In genomic region chr2:64404002-64404731, GRCh38 we compare ENCODE assay signal across 8 cellular contexts. TPM values are rescaled to one million over a fixed set of nuclear protein-coding genes. Genes with fewer than 3 reads are reported as not detected.
DNase-seq lines count a peak whose midpoint lies in the region; ATAC-seq and TF ChIP-seq lines count a peak whose summit lies in the region.

No MANE protein-coding gene starts in this region.

- no peak for TF ChIP-seq CTCF in fibroblast of lung (conservative IDR thresholded peaks at IDR 0.05 in 1 of 2, IDR thresholded peaks at IDR 0.05 in 1 of 2; ENCODE audit: low read depth in 1 of 2, low read length in 2 of 2)
- TF ChIP-seq CTCF in CD8-positive, alpha-beta T cell (IDR thresholded peaks at IDR 0.05), result no peak

- POLR2A ChIA-PET in CD8-positive, alpha-beta T cell (lab: Charles Lee), result no interaction called here

- H3K27ac ChIP-seq in fibroblast of lung (ENCODE audit: insufficient read depth, low read length) (peak overlapping the region; percentile 33), muscle layer of duodenum (ENCODE audit: low read length) (peak overlapping the region; percentile 70)
- H3K27ac ChIP-seq in CD8-positive, alpha-beta T cell (ENCODE audit: low read depth, low read length), result no peak overlapping the region

- intact Hi-C loops in CD8-positive, alpha-beta T cell (cut with DNase I, micrococcal nuclease), result no loop called here

- DNase-seq in DMS153 (lab: John Stamatoyannopoulos, UW) (peak; percentile 83), NCI-H748 (lab: John Stamatoyannopoulos, UW; ENCODE audit: unreplicated experiment) (peak; percentile 84), fibroblast of lung (ENCODE audit: low read depth in 2 of 2) (peak; percentile 78 to 98), NAMALWA (ENCODE audit: low spot score) (no peak), NCI-H1417 treated with DMSO at 0.1 percent for 48 hours (lab: John Stamatoyannopoulos, UW) (no peak)
- DNase-seq in activated CD8-positive, alpha-beta memory T cell treated with anti-CD3 and anti-CD28 coated beads, Interleukin-2, amount 10 ng/mL, durations not matched to agents 7 days and 5 days, result no peak
- no peak for DNase-seq in CD8-positive, alpha-beta T cell

- peak overlapping the region; percentile 73 for H2AFZ ChIP-seq in fibroblast of lung (ENCODE audit: low read length)

- H4K20me1 ChIP-seq in fibroblast of lung (ENCODE audit: control insufficient read depth, extremely low read depth, insufficient read depth, low read length), result no peaks in the 10 kb centered on the region

- no peaks in the 10 kb centered on the region for H3K9me3 Mint-ChIP-seq in activated CD8-positive, alpha-beta memory T cell treated with anti-CD3 and anti-CD28 coated beads, Interleukin-2, amount 10 ng/mL, durations not matched to agents 7 days and 5 days (ENCODE audit: low read depth)
- no peaks in the 10 kb centered on the region for H3K9me3 Mint-ChIP-seq in CD8-positive, alpha-beta T cell

- H3K4me1 Mint-ChIP-seq in activated CD8-positive, alpha-beta memory T cell treated with anti-CD3 and anti-CD28 coated beads, Interleukin-2, amount 10 ng/mL, durations not matched to agents 7 days and 5 days, result no peaks in the 10 kb centered on the region
- H3K4me1 Mint-ChIP-seq in CD8-positive, alpha-beta T cell (ENCODE audit: low read depth), result no peaks in the 10 kb centered on the region

- H3K36me3 Mint-ChIP-seq in activated CD8-positive, alpha-beta memory T cell treated with anti-CD3 and anti-CD28 coated beads, Interleukin-2, amount 10 ng/mL, durations not matched to agents 7 days and 5 days, result no peaks in the 10 kb centered on the region
- H3K36me3 Mint-ChIP-seq in CD8-positive, alpha-beta T cell, result no peaks in the 10 kb centered on the region

- CTCF ChIA-PET in activated CD8-positive, alpha-beta memory T cell treated with anti-CD3 and anti-CD28 coated beads, Interleukin-2, amount 10 ng/mL, durations not matched to agents 7 days and 5 days (lab: Charles Lee), result interaction anchor here (0.9 kb wide), 1 partner anchor 23 kb away, joined by 3 read pairs; no protein-coding TSS in a partner anchor
- CTCF ChIA-PET in CD8-positive, alpha-beta T cell (lab: Charles Lee), result interaction anchor here (1.0 to 1.2 kb wide), 2 partner anchors 9 to 60 kb away, joined by 3 read pairs; no protein-coding TSS in a partner anchor

- peak overlapping the region; percentile 49 for H3K4me2 ChIP-seq in fibroblast of lung (ENCODE audit: extremely low read depth, insufficient read depth, low read length)

- H3K4me3 ChIP-seq in fibroblast of lung (replicated peaks in 1 of 4; ENCODE audit: control extremely low read depth in 1 of 4, insufficient read depth in 1 of 4, low read depth in 3 of 4, low read length in 4 of 4) (no peak overlapping the region), muscle layer of duodenum (ENCODE audit: low read depth in 1 of 2, low read length in 2 of 2) (peak overlapping the region in 1 of 2 donors; percentile 27)
- no peak overlapping the region for H3K4me3 ChIP-seq in CD8-positive, alpha-beta T cell (ENCODE audit: low read depth, low read length)

- H3K4me1 ChIP-seq in fibroblast of lung (ENCODE audit: control insufficient read depth, extremely low read depth, insufficient read depth, low read length), result peaks cover 18% of the 10 kb centered on the region
- peaks cover 15% of the 10 kb centered on the region in 2 donors for H3K4me1 ChIP-seq in muscle layer of duodenum (ENCODE audit: control insufficient read depth in 1 of 2, insufficient read depth in 2 of 2, low read length in 2 of 2)
- H3K4me1 ChIP-seq in CD8-positive, alpha-beta T cell (ENCODE audit: insufficient read depth, low read length), result no peaks in the 10 kb centered on the region

- no peaks in the 10 kb centered on the region for H3K79me2 ChIP-seq in fibroblast of lung (ENCODE audit: control insufficient read depth, insufficient read depth, low read length)

- H3K9me3 ChIP-seq in fibroblast of lung (ENCODE audit: control insufficient read depth, insufficient read depth, low read depth, low read length) (no peaks in the 10 kb centered on the region), muscle layer of duodenum (ENCODE audit: control insufficient read depth in 1 of 2, low read length in 2 of 2) (no peaks in the 10 kb centered on the region)
- H3K9me3 ChIP-seq in CD8-positive, alpha-beta T cell (ENCODE audit: low read length), result no peaks in the 10 kb centered on the region

- no peak overlapping the region for H3K9ac ChIP-seq in fibroblast of lung (ENCODE audit: insufficient read depth, low read length)

- H3K27me3 Mint-ChIP-seq in activated CD8-positive, alpha-beta memory T cell treated with anti-CD3 and anti-CD28 coated beads, Interleukin-2, amount 10 ng/mL, durations not matched to agents 7 days and 5 days, result peaks cover 19% of the 10 kb centered on the region
- H3K27me3 Mint-ChIP-seq in CD8-positive, alpha-beta T cell (ENCODE audit: low read depth), result no peaks in the 10 kb centered on the region

- H3K36me3 ChIP-seq in fibroblast of lung (ENCODE audit: control insufficient read depth, insufficient read depth, low read length) (no peaks in the 10 kb centered on the region), muscle layer of duodenum (ENCODE audit: control insufficient read depth in 1 of 2, insufficient read depth in 2 of 2, low read length in 2 of 2) (no peaks in the 10 kb centered on the region)
- H3K36me3 ChIP-seq in CD8-positive, alpha-beta T cell (ENCODE audit: insufficient read depth, low read length), result no peaks in the 10 kb centered on the region

- no peak for ATAC-seq in activated CD8-positive, alpha-beta memory T cell treated with anti-CD3 and anti-CD28 coated beads, Interleukin-2, amount 10 ng/mL, durations not matched to agents 7 days and 5 days
- ATAC-seq in CD8-positive, alpha-beta T cell, result no peak

- no peak overlapping the region for H3K4me3 Mint-ChIP-seq in activated CD8-positive, alpha-beta memory T cell treated with anti-CD3 and anti-CD28 coated beads, Interleukin-2, amount 10 ng/mL, durations not matched to agents 7 days and 5 days
- no peak overlapping the region for H3K4me3 Mint-ChIP-seq in CD8-positive, alpha-beta T cell

- H3K27ac Mint-ChIP-seq in activated CD8-positive, alpha-beta memory T cell treated with anti-CD3 and anti-CD28 coated beads, Interleukin-2, amount 10 ng/mL, durations not matched to agents 7 days and 5 days, result no peak overlapping the region
- H3K27ac Mint-ChIP-seq in CD8-positive, alpha-beta T cell, result no peak overlapping the region

- H3K27me3 ChIP-seq in fibroblast of lung (ENCODE audit: control insufficient read depth, insufficient read depth, low read length) (no peaks in the 10 kb centered on the region), muscle layer of duodenum (ENCODE audit: low read depth, low read length) (no peaks in the 10 kb centered on the region)
- no peaks in the 10 kb centered on the region for H3K27me3 ChIP-seq in CD8-positive, alpha-beta T cell (ENCODE audit: insufficient read depth, low read length)

RNA-seq across cellular contexts. Expression of gene LGALSL, which starts 49.8 kb away (rescaled TPM):
- 2.8 and 3.1 TPM in 2 replicates for total RNA-seq in fibroblast of lung
- polyA plus RNA-seq in fibroblast of lung, result 4.4 and 5.7 TPM in 2 replicates
- 2.8 and 3.7 TPM in 2 replicates for polyA plus RNA-seq in fibroblast of lung (2012)
- 1.9 TPM in 1 of 2 replicates, not detected in the other for polyA minus RNA-seq in fibroblast of lung (ENCODE audit: low replicate concordance)
- 1 to 10 TPM; 1.1 to 1.3 TPM for total RNA-seq in activated CD8-positive, alpha-beta memory T cell treated with anti-CD3 and anti-CD28 coated beads, Interleukin-2, amount 10 ng/mL, durations not matched to agents 7 days and 5 days
- total RNA-seq in CD8-positive, alpha-beta T cell, result under 1 TPM; 0.35 to 0.39 TPM

Comparison
In these comparisons a context has a peak if more than half of its experiments do, and no peak if none do; other contexts are left out.
1. DNase-seq: peak in DMS153 (single experiment), NCI-H748 (single experiment) and fibroblast of lung (2 of 2); none in NAMALWA (single experiment), activated CD8-positive, alpha-beta memory T cell treated with anti-CD3 and anti-CD28 coated beads, Interleukin-2, amount 10 ng/mL, durations not matched to agents 7 days and 5 days (single experiment), NCI-H1417 treated with DMSO at 0.1 percent for 48 hours (single experiment) and CD8-positive, alpha-beta T cell (0 of 7).